ENCODE assay signal across 19 cellular contexts in the genomic region with DNA sequence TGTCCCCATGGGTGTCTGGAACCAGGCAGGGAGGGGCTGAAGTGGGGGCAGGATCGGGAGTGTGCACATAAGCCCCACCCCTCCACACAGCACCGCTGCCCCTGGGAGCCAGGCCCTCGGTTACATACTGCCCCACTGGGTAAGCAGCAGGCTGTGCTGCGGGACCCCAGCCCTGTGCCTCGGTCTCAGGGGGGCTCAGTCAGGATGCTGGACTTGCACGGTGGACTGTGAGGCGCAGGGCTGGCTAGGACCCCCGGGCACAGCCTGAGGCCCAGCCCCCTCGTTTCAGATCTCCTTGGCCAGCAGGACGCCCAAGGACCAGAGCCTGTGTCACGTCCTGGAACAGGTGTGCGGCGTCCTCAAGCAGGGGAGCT. TPM values are rescaled to one million over a fixed set of nuclear protein-coding genes. Genes with fewer than 3 reads are reported as not detected.
DNase-seq lines count a peak whose midpoint lies in the region; ATAC-seq, FAIRE-seq and TF ChIP-seq lines count a peak whose summit lies in the region.
"Had no signal": no experiment of that assay in that cellular context is flagged by ENCODE, and none has a peak within 500 bp of the region (broad histone marks: within the 10 kb centered on the region; RNA-seq: fewer than 3 reads in every experiment).

No MANE protein-coding gene starts in this region.

- CTCF ChIA-PET in RWPE1 (lab: Yijun Ruan, JAX) = interaction anchor here (0.6 kb wide), 1 partner anchor 277 kb away, joined by 5 read pairs; no protein-coding TSS in a partner anchor

- H3K36me3 Mint-ChIP-seq in stimulated activated effector memory CD8-positive, alpha-beta T cell treated with anti-CD3 and anti-CD28 coated beads, Interleukin-12 subunit alpha, Interleukin-12 subunit beta, amount 100 ng/mL, for 72 hours = peaks cover 90% of the 10 kb centered on the region
- H3K36me3 Mint-ChIP-seq: type B pancreatic cell had no signal

- H3K27ac ChIP-seq in RWPE1 = peak overlapping the region; percentile 51
- H3K27ac ChIP-seq: heart left ventricle had no signal

- TF ChIP-seq CTCF in RWPE1 (conservative IDR thresholded peaks at IDR 0.05; ENCODE audit: low read depth) = no peak

- no peak for FAIRE-seq in frontal cortex (lab: Jason Lieb, UNC)
- FAIRE-seq: H54, RCC 7860 had no signal

- POLR2A ChIA-PET in RWPE1 (lab: Yijun Ruan, JAX; ENCODE audit: low non-redundant PET) = no interaction called here

- DNase-seq in RWPE1 (ENCODE audit: low spot score) (no peak), islet precursor cell (peak; percentile 43), frontal cortex (ENCODE audit: low spot score in 2 of 2) (no peak), NAMALWA (ENCODE audit: low spot score) (no peak)
- no peak for DNase-seq in stimulated activated effector memory CD8-positive, alpha-beta T cell treated with anti-CD3 and anti-CD28 coated beads, Interleukin-12 subunit alpha, Interleukin-12 subunit beta, amount 100 ng/mL, for 72 hours (ENCODE audit: low spot score in 2 of 2)
- DNase-seq: activated CD4-positive, alpha-beta T cell treated with anti-CD3 and anti-CD28 coated beads for 48 hours; cortex of kidney; DMS79 treated with DMSO at 0.1 percent for 48 hours; mucosa of descending colon; NCI-H1105; NCI-H446 treated with DMSO at 0.1 percent for 48 hours; NK-92 treated with Interleukin-12 subunit alpha and Interleukin-12 subunit beta, amount 100 ng/mL, for 24 hours; stimulated activated CD4-positive, alpha-beta T cell treated with anti-CD3 and anti-CD28 coated beads, Interleukin-12 subunit alpha, Interleukin-12 subunit beta, amount 100 ng/mL, for 4 hours had no signal

- no peak overlapping the region for H3K4me3 Mint-ChIP-seq in stimulated activated effector memory CD8-positive, alpha-beta T cell treated with anti-CD3 and anti-CD28 coated beads, Interleukin-12 subunit alpha, Interleukin-12 subunit beta, amount 100 ng/mL, for 72 hours
- H3K4me3 Mint-ChIP-seq: T-helper 1 cell treated with Interleukin-12 subunit alpha and Interleukin-12 subunit beta and Interleukin-4 antibody, amounts not matched to agents 30 μg/mL and 1 μg/mL, for 36 hours had no signal

- peak overlapping the region; percentile 45 for H3K27ac Mint-ChIP-seq in stimulated activated effector memory CD8-positive, alpha-beta T cell treated with anti-CD3 and anti-CD28 coated beads, Interleukin-12 subunit alpha, Interleukin-12 subunit beta, amount 100 ng/mL, for 72 hours
- H3K27ac Mint-ChIP-seq: T-helper 1 cell treated with Interleukin-12 subunit alpha and Interleukin-12 subunit beta and Interleukin-4 antibody, amounts not matched to agents 30 μg/mL and 1 μg/mL, for 36 hours had no signal

- peaks cover 5% of the 10 kb centered on the region for H3K4me1 Mint-ChIP-seq in stimulated activated effector memory CD8-positive, alpha-beta T cell treated with anti-CD3 and anti-CD28 coated beads, Interleukin-12 subunit alpha, Interleukin-12 subunit beta, amount 100 ng/mL, for 72 hours

- H3K9me3 Mint-ChIP-seq in stimulated activated effector memory CD8-positive, alpha-beta T cell treated with anti-CD3 and anti-CD28 coated beads, Interleukin-12 subunit alpha, Interleukin-12 subunit beta, amount 100 ng/mL, for 72 hours = no peaks in the 10 kb centered on the region
- H3K9me3 Mint-ChIP-seq: neural crest cell; T-helper 1 cell treated with Interleukin-12 subunit alpha and Interleukin-12 subunit beta and Interleukin-4 antibody, amounts not matched to agents 30 μg/mL and 1 μg/mL, for 36 hours; type B pancreatic cell had no signal

- ATAC-seq in stimulated activated effector memory CD8-positive, alpha-beta T cell treated with anti-CD3 and anti-CD28 coated beads, Interleukin-12 subunit alpha, Interleukin-12 subunit beta, amount 100 ng/mL, for 72 hours = peak; percentile 14
- ATAC-seq: mucosa of descending colon had no signal

RNA-seq across cellular contexts. Expression of a gene that starts 16.3 kb away (rescaled TPM):
- total RNA-seq in frontal cortex = 18.8 TPM

RNA-seq across cellular contexts. Expression of a gene that starts 21.0 kb away (rescaled TPM):
- total RNA-seq in frontal cortex = 0.82 TPM

RNA-seq across cellular contexts. Expression of a gene that starts 40.7 kb away (rescaled TPM):
- total RNA-seq in frontal cortex = 17.5 TPM

RNA-seq across cellular contexts. Expression of a gene that starts 42.8 kb away (rescaled TPM):
- total RNA-seq in frontal cortex = 11.8 TPM

RNA-seq across cellular contexts. Expression of a gene that starts 55.2 kb away (rescaled TPM):
- total RNA-seq in frontal cortex = 38.7 TPM
